In genomic region chr2:170554278-170554955, GRCh38 we compare ENCODE assay signal across 10 cellular contexts.
A peak's percentile ranks its signal among the peaks of the same experiment; 100 is the strongest.
DNase-seq lines count a peak whose midpoint lies in the region; ATAC-seq and TF ChIP-seq lines count a peak whose summit lies in the region.
"Had no signal": no experiment of that assay in that cellular context is flagged by ENCODE, and none has a peak within 500 bp of the region (broad histone marks: within the 10 kb centered on the region; RNA-seq: fewer than 3 reads in every experiment).

No MANE protein-coding gene starts in this region.

- H3K36me3 ChIP-seq in mammary epithelial cell (ENCODE audit: insufficient read depth, low read length) (no peaks in the 10 kb centered on the region), tibial nerve (no peaks in the 10 kb centered on the region), testis (ENCODE audit: low read depth, missing control alignments) (no peaks in the 10 kb centered on the region)

- H3K4me3 ChIP-seq in mammary epithelial cell (replicated peaks in 1 of 3; ENCODE audit: insufficient read depth in 1 of 3, low read depth in 2 of 3, low read length in 3 of 3), result no peak overlapping the region
- H3K4me3 ChIP-seq in right cardiac atrium (ENCODE audit: low read length), result no peak overlapping the region
- H3K4me3 ChIP-seq in tibial nerve, result no peak overlapping the region
- H3K4me3 ChIP-seq in testis, result no peak overlapping the region

- H3K79me2 ChIP-seq in mammary epithelial cell (ENCODE audit: insufficient read depth, low read length), result no peaks in the 10 kb centered on the region

- peaks cover 2 to 5% of the 10 kb centered on the region in 2 donors for H3K27me3 Mint-ChIP-seq in natural killer cell treated with Interleukin-12 subunit alpha and Interleukin-12 subunit beta and Interleukin-15 and Interleukin-18, amount 100 ng/mL, for 72 hours
- H3K27me3 Mint-ChIP-seq in activated T-cell treated with anti-CD3 and anti-CD28 coated beads, Interleukin-2, amount 50 U/mL, for 4 hours (ENCODE audit: low read depth), result peaks cover 6% of the 10 kb centered on the region

- H3K27me3 ChIP-seq in mammary epithelial cell (ENCODE audit: insufficient read depth, low read length), result no peaks in the 10 kb centered on the region
- no peaks in the 10 kb centered on the region for H3K27me3 ChIP-seq in right cardiac atrium (ENCODE audit: control insufficient read depth, insufficient read depth)
- H3K27me3 ChIP-seq in tibial nerve, result no peaks in the 10 kb centered on the region
- no peaks in the 10 kb centered on the region for H3K27me3 ChIP-seq in testis

- peak; percentile 72 for DNase-seq in M059J (ENCODE audit: low read depth)
- DNase-seq in mammary epithelial cell, result peak; percentile 89
- DNase-seq in right cardiac atrium, result peak; percentile 42 to 65 (median 61)
- DNase-seq in tibial nerve (ENCODE audit: low spot score in 2 of 2), result peak; percentile 58 to 63
- DNase-seq in natural killer cell treated with Interleukin-12 subunit alpha and Interleukin-12 subunit beta and Interleukin-15 and Interleukin-18, amount 100 ng/mL, for 72 hours (ENCODE audit: low spot score), result no peak
- DNase-seq in activated T-cell treated with anti-CD3 and anti-CD28 coated beads, Interleukin-2, amount 50 U/mL, for 4 hours, result no peak
- DNase-seq in testis, result no peak
- no peak for DNase-seq in NCI-H345 treated with DMSO at 0.1 percent for 48 hours (lab: John Stamatoyannopoulos, UW; ENCODE audit: unreplicated experiment)
- DNase-seq: DMS53, NCI-H1048 had no signal

- intact Hi-C loops in mammary epithelial cell (cut with micrococcal nuclease), result no loop called here
- intact Hi-C loops in right cardiac atrium (cut with DNase I), result no loop called here
- intact Hi-C loops in testis (cut with DNase I; ENCODE audit: low total_unique reads), result no loop called here

- H3K9me3 Mint-ChIP-seq in natural killer cell treated with Interleukin-12 subunit alpha and Interleukin-12 subunit beta and Interleukin-15 and Interleukin-18, amount 100 ng/mL, for 72 hours, result peaks cover 10% of the 10 kb centered on the region
- H3K9me3 Mint-ChIP-seq in activated T-cell treated with anti-CD3 and anti-CD28 coated beads, Interleukin-2, amount 50 U/mL, for 4 hours, result peaks cover 13% of the 10 kb centered on the region

- H3K27ac ChIP-seq in mammary epithelial cell (ENCODE audit: insufficient read depth, low read depth, low read length) (no peak overlapping the region), right cardiac atrium (ENCODE audit: low read length) (no peak overlapping the region), tibial nerve (peak overlapping the region in 2 of 4 donors; percentile 68 to 70), testis (no peak overlapping the region)

- no peak overlapping the region for H3K9ac ChIP-seq in mammary epithelial cell (ENCODE audit: insufficient read depth, low read length)

- peak; percentile 48 to 67 for ATAC-seq in right cardiac atrium
- ATAC-seq in natural killer cell treated with Interleukin-12 subunit alpha and Interleukin-12 subunit beta and Interleukin-15 and Interleukin-18, amount 100 ng/mL, for 72 hours, result no peak
- ATAC-seq in activated T-cell treated with anti-CD3 and anti-CD28 coated beads, Interleukin-2, amount 50 U/mL, for 4 hours, result no peak

- dilution Hi-C loops in mammary epithelial cell (cut with HindIII; ENCODE audit: low sequenced_read_pairs), result no loop called here

- no peaks in the 10 kb centered on the region for H3K4me1 Mint-ChIP-seq in natural killer cell treated with Interleukin-12 subunit alpha and Interleukin-12 subunit beta and Interleukin-15 and Interleukin-18, amount 100 ng/mL, for 72 hours (ENCODE audit: low read depth in 2 of 2)
- H3K4me1 Mint-ChIP-seq in activated T-cell treated with anti-CD3 and anti-CD28 coated beads, Interleukin-2, amount 50 U/mL, for 4 hours (ENCODE audit: low read depth), result no peaks in the 10 kb centered on the region

- H3K9me3 ChIP-seq in mammary epithelial cell (replicated peaks; ENCODE audit: insufficient read depth, low read length), result peaks cover 3% of the 10 kb centered on the region
- H3K9me3 ChIP-seq in right cardiac atrium (ENCODE audit: control insufficient read depth, low read length), result no peaks in the 10 kb centered on the region
- H3K9me3 ChIP-seq in tibial nerve, result peaks cover 0 to 14% (median 1%) of the 10 kb centered on the region in 4 donors
- H3K9me3 ChIP-seq in testis, result no peaks in the 10 kb centered on the region

- CTCF ChIA-PET in mammary epithelial cell (lab: Charles Lee; ENCODE audit: low non-redundant PET), result no interaction called here

- BruUV-seq in mammary epithelial cell (replicated peaks; lab: Mats Ljungman, UMichigan), result no TSS peak

- no peaks in the 10 kb centered on the region for H4K20me1 ChIP-seq in mammary epithelial cell (ENCODE audit: insufficient read depth, low read length)

- H2AFZ ChIP-seq in mammary epithelial cell (ENCODE audit: low read depth, low read length), result no peak overlapping the region

- no peak overlapping the region for H3K27ac Mint-ChIP-seq in natural killer cell treated with Interleukin-12 subunit alpha and Interleukin-12 subunit beta and Interleukin-15 and Interleukin-18, amount 100 ng/mL, for 72 hours

- no peak for TF ChIP-seq CTCF in mammary epithelial cell (conservative IDR thresholded peaks at IDR 0.05 in 1 of 2, IDR thresholded peaks at IDR 0.05 in 1 of 2; ENCODE audit: extremely low read depth in 1 of 2, insufficient read depth in 1 of 2, low read depth in 1 of 2, low read length in 2 of 2)
- TF ChIP-seq CTCF in tibial nerve (IDR thresholded peaks at IDR 0.05), result no peak
- no peak for TF ChIP-seq CTCF in testis (IDR thresholded peaks at IDR 0.05)

- H3K4me3 Mint-ChIP-seq in natural killer cell treated with Interleukin-12 subunit alpha and Interleukin-12 subunit beta and Interleukin-15 and Interleukin-18, amount 100 ng/mL, for 72 hours, result no peak overlapping the region
- H3K4me3 Mint-ChIP-seq in activated T-cell treated with anti-CD3 and anti-CD28 coated beads, Interleukin-2, amount 50 U/mL, for 4 hours, result no peak overlapping the region

- TF ChIP-seq EP300 in tibial nerve (IDR thresholded peaks at IDR 0.05), result peak in 1 of 2 donors; percentile 74

- peaks cover 5% of the 10 kb centered on the region for H3K4me1 ChIP-seq in mammary epithelial cell (ENCODE audit: insufficient read depth, low read length)
- peaks cover 3% of the 10 kb centered on the region for H3K4me1 ChIP-seq in right cardiac atrium (ENCODE audit: control insufficient read depth, insufficient read depth, low read length)
- peaks cover 0 to 21% (median 0%) of the 10 kb centered on the region in 4 donors for H3K4me1 ChIP-seq in tibial nerve
- H3K4me1 ChIP-seq in testis, result no peaks in the 10 kb centered on the region

- TF ChIP-seq POLR2A in tibial nerve (IDR thresholded peaks at IDR 0.05), result no peak
- no peak for TF ChIP-seq POLR2A in testis (IDR thresholded peaks at IDR 0.05)

- no peak overlapping the region for H3K4me2 ChIP-seq in mammary epithelial cell (ENCODE audit: insufficient read depth, low read depth, low read length)

- WGBS in mammary epithelial cell (ENCODE audit: low coverage, missing lambda C conversion rate), result 10% methylated on average over 7 of the region's 7 CpGs
- 56% methylated on average over 7 of the region's 7 CpGs for WGBS in right cardiac atrium
- 41 to 51% methylated on average over 7 of the region's 7 CpGs for WGBS in tibial nerve, 2 donors
- WGBS in testis, 2 donors, result 64 to 71% methylated on average over 7 of the region's 7 CpGs

- in situ Hi-C loops in mammary epithelial cell (cut with MboI; ENCODE audit: low sequenced_read_pairs in 2 of 2), result no loop called here

- peaks cover 9% of the 10 kb centered on the region for H3K36me3 Mint-ChIP-seq in natural killer cell treated with Interleukin-12 subunit alpha and Interleukin-12 subunit beta and Interleukin-15 and Interleukin-18, amount 100 ng/mL, for 72 hours
- no peaks in the 10 kb centered on the region for H3K36me3 Mint-ChIP-seq in activated T-cell treated with anti-CD3 and anti-CD28 coated beads, Interleukin-2, amount 50 U/mL, for 4 hours (ENCODE audit: insufficient read depth)

Comparison
In these comparisons a context has a peak if more than half of its experiments do, and no peak if none do; other contexts are left out.
1. DNase-seq: peak in M059J (single experiment), mammary epithelial cell (single experiment), right cardiac atrium (3 of 3) and tibial nerve (2 of 2); none in natural killer cell treated with Interleukin-12 subunit alpha and Interleukin-12 subunit beta and Interleukin-15 and Interleukin-18, amount 100 ng/mL, for 72 hours (single experiment), activated T-cell treated with anti-CD3 and anti-CD28 coated beads, Interleukin-2, amount 50 U/mL, for 4 hours (single experiment), testis (single experiment) and NCI-H345 treated with DMSO at 0.1 percent for 48 hours (single experiment).
2. ATAC-seq: peak in right cardiac atrium (2 of 2); none in natural killer cell treated with Interleukin-12 subunit alpha and Interleukin-12 subunit beta and Interleukin-15 and Interleukin-18, amount 100 ng/mL, for 72 hours (0 of 2) and activated T-cell treated with anti-CD3 and anti-CD28 coated beads, Interleukin-2, amount 50 U/mL, for 4 hours (0 of 2).